8 cellular contexts compared by ENCODE assay signal in genomic region chr17:39400547-39401411, GRCh38. TPM values are rescaled to one million over a fixed set of nuclear protein-coding genes. Genes with fewer than 3 reads are reported as not detected.
DNase-seq lines count a peak whose midpoint lies in the region; ATAC-seq and TF ChIP-seq lines count a peak whose summit lies in the region.

No MANE protein-coding gene starts in this region.

- H3K4me1 Mint-ChIP-seq in activated T-helper 17 cell treated with anti-CD3 and anti-CD28 coated beads, Interleukin-2, amount 50 U/mL, for 72 hours, result peaks cover 22% of the 10 kb centered on the region

- ATAC-seq in HG03565 (IDR thresholded peaks at IDR 0.05; ENCODE audit: unreplicated experiment) (peak; percentile 1), omental fat pad (ENCODE audit: low FRiP score) (peak; percentile 31), HG02759 (IDR thresholded peaks at IDR 0.05; ENCODE audit: unreplicated experiment) (no peak)
- ATAC-seq in activated T-helper 17 cell treated with anti-CD3 and anti-CD28 coated beads, Interleukin-2, amount 50 U/mL, for 72 hours (replicated peaks), result peak; percentile 2

- no peaks in the 10 kb centered on the region for H3K27me3 Mint-ChIP-seq in activated T-helper 17 cell treated with anti-CD3 and anti-CD28 coated beads, Interleukin-2, amount 50 U/mL, for 72 hours

- H3K4me3 Mint-ChIP-seq in activated T-helper 17 cell treated with anti-CD3 and anti-CD28 coated beads, Interleukin-2, amount 50 U/mL, for 72 hours, result peak overlapping the region; percentile 98

- peak overlapping the region; percentile 96 for H3K27ac Mint-ChIP-seq in activated T-helper 17 cell treated with anti-CD3 and anti-CD28 coated beads, Interleukin-2, amount 50 U/mL, for 72 hours

- TF ChIP-seq CTCF in omental fat pad (IDR thresholded peaks at IDR 0.05), result no peak

- no peaks in the 10 kb centered on the region for H3K9me3 Mint-ChIP-seq in activated T-helper 17 cell treated with anti-CD3 and anti-CD28 coated beads, Interleukin-2, amount 50 U/mL, for 72 hours

- H3K36me3 Mint-ChIP-seq in activated T-helper 17 cell treated with anti-CD3 and anti-CD28 coated beads, Interleukin-2, amount 50 U/mL, for 72 hours (ENCODE audit: low read depth), result peaks cover 12% of the 10 kb centered on the region

- DNase-seq in NCI-H2227 (lab: John Stamatoyannopoulos, UW; ENCODE audit: unreplicated experiment) (peak; percentile 47), NCI-H2227 treated with DMSO at 0.1 percent for 48 hours (lab: John Stamatoyannopoulos, UW) (no peak), glomerular visceral epithelial cell (ENCODE audit: extremely low spot score) (peak; percentile 15), omental fat pad (ENCODE audit: low spot score) (peak; percentile 23), GM19238 (ENCODE audit: insufficient read length, low spot score) (no peak)

RNA-seq across cellular contexts. Expression of gene FBXL20, which starts 0.6 kb away (rescaled TPM):
- 10 to 100 TPM; 20.2 to 20.7 TPM for total RNA-seq in activated T-helper 17 cell treated with anti-CD3 and anti-CD28 coated beads, Interleukin-2, amount 50 U/mL, for 72 hours
- 10 to 100 TPM; 10.4 to 29.6 (median 17.2) TPM for total RNA-seq in omental fat pad

RNA-seq across cellular contexts. Expression of gene MED1, which starts 50.3 kb away (rescaled TPM):
- total RNA-seq in activated T-helper 17 cell treated with anti-CD3 and anti-CD28 coated beads, Interleukin-2, amount 50 U/mL, for 72 hours, result 10 to 100 TPM; 50.4 to 69.0 TPM
- total RNA-seq in omental fat pad, result 10 to 100 TPM; 21.4 to 34.0 (median 29.0) TPM

Comparison
In these comparisons a context has a peak if more than half of its experiments do, and no peak if none do; other contexts are left out.
1. DNase-seq: peak in NCI-H2227 (single experiment), glomerular visceral epithelial cell (single experiment) and omental fat pad (single experiment); none in NCI-H2227 treated with DMSO at 0.1 percent for 48 hours (single experiment) and GM19238 (single experiment).